In the genomic region with DNA sequence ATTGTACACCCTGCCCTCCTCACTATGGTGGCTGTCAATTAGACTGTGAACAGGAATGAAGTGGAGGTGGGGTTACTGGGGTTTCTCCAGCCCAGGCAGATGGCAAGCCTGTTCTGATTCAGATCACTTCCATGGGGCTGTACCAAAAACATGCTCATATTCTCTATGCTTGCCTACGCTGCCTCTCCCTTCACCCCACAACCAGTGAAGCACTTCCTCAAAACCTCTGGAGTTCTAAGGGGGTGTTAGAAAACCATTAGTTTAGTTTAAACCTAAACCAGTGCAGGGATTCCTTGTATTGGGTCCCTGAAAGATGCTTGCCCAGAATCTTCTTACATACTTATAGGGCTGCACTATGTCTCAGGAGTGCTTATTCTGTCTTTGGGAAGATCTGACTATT, we compare ENCODE assay signal across 26 cellular contexts.
"Had no signal": no experiment of that assay in that cellular context is flagged by ENCODE, and none has a peak within 500 bp of the region (broad histone marks: within the 10 kb centered on the region; RNA-seq: fewer than 3 reads in every experiment).

No MANE protein-coding gene starts in this region.

- H3K36me3 ChIP-seq: SJCRH30 had no signal

- H3K27ac Mint-ChIP-seq: activated CD8-positive, alpha-beta T cell treated with anti-CD3 and anti-CD28 coated beads, Interleukin-2, amount 10 ng/mL, durations not matched to agents 7 days and 5 days; activated naive CD4-positive, alpha-beta T cell treated with anti-CD3 and anti-CD28 coated beads, Interleukin-2, amount 50 U/mL, for 72 hours had no signal

- H3K27me3 ChIP-seq: brain microvascular endothelial cell, cardiac muscle cell, SJCRH30 had no signal

- H3K9me3 ChIP-seq: SJCRH30, SK-N-SH had no signal

- H3K4me3 Mint-ChIP-seq: activated CD8-positive, alpha-beta T cell treated with anti-CD3 and anti-CD28 coated beads, Interleukin-2, amount 10 ng/mL, durations not matched to agents 7 days and 5 days; activated naive CD8-positive, alpha-beta T cell treated with anti-CD3 and anti-CD28 coated beads, Interleukin-2, amount 50 U/mL, for 24 hours; activated T-cell treated with anti-CD3 and anti-CD28 coated beads, Interleukin-2, amount 50 U/mL, for 4 hours had no signal

- H3K27ac ChIP-seq: brain microvascular endothelial cell, cardiac muscle cell, SJCRH30 had no signal

- H3K4me1 Mint-ChIP-seq: activated naive CD8-positive, alpha-beta T cell treated with anti-CD3 and anti-CD28 coated beads, Interleukin-2, amount 50 U/mL, for 24 hours had no signal

- ATAC-seq: activated CD8-positive, alpha-beta T cell treated with anti-CD3 and anti-CD28 coated beads, Interleukin-2, amount 10 ng/mL, durations not matched to agents 7 days and 5 days; activated naive CD4-positive, alpha-beta T cell treated with anti-CD3 and anti-CD28 coated beads, Interleukin-2, amount 50 U/mL, for 72 hours; activated naive CD8-positive, alpha-beta T cell treated with anti-CD3 and anti-CD28 coated beads, Interleukin-2, amount 50 U/mL, for 24 hours; activated T-cell treated with anti-CD3 and anti-CD28 coated beads, Interleukin-2, amount 50 U/mL, for 4 hours; Panc1 had no signal

- DNase-seq: activated CD4-positive, alpha-beta T cell treated with anti-CD3 and anti-CD28 coated beads for 48 hours; activated CD4-positive, alpha-beta T cell treated with anti-CD3 and anti-CD28 coated beads, Interleukin-2, amount 50 U/mL, for 4 hours; activated CD4-positive, CD25-positive, alpha-beta regulatory T cell treated with anti-CD3 and anti-CD28 coated beads, Interleukin-2, amount 50 U/mL, for 72 hours; activated CD8-positive, alpha-beta T cell treated with anti-CD3 and anti-CD28 coated beads, Interleukin-2, amount 10 ng/mL, durations not matched to agents 7 days and 5 days; activated effector memory CD4-positive, alpha-beta T cell treated with anti-CD3 and anti-CD28 coated beads, Interleukin-2, amount 50 U/mL, for 16 hours; activated naive CD4-positive, alpha-beta T cell treated with Interleukin-2 at 50 U/mL for 16 hours; activated naive CD8-positive, alpha-beta T cell treated with anti-CD3 and anti-CD28 coated beads, Interleukin-2, amount 50 U/mL, for 24 hours; activated T-cell treated with anti-CD3 and anti-CD28 coated beads, Interleukin-2, amount 50 U/mL, for 4 hours; amniotic stem cell; brain microvascular endothelial cell; NCI-H1048; NCI-H146; NCI-H187 treated with DMSO at 0.1 percent for 48 hours; NCI-H2081 treated with DMSO at 0.1 percent for 48 hours; NCI-H226; NCI-H526; NCI-H82; OCI-M1; Right ventricle myocardium superior; RPMI8226; SJCRH30; SK-N-SH; SW 1271 had no signal

- H3K4me3 ChIP-seq: cardiac muscle cell, SJCRH30 had no signal

- H3K4me1 ChIP-seq: SJCRH30 had no signal

- H3K27me3 Mint-ChIP-seq: activated naive CD8-positive, alpha-beta T cell treated with anti-CD3 and anti-CD28 coated beads, Interleukin-2, amount 50 U/mL, for 24 hours had no signal
